Comparison of ENCODE assay signal across 1 cellular context in genomic region chr3:53890726-53891499, GRCh38.
TF ChIP-seq lines count a peak whose summit lies in the region.

No MANE protein-coding gene starts in this region.

TF ChIP-seq in GM12878, 131 proteins besides CTCF, POLR2A, EP300 and RAD21 (continued from another document):
- TF ChIP-seq RELB (IDR thresholded peaks at IDR 0.05; ENCODE audit: low read depth) (no peak), HCFC1 (IDR thresholded peaks at IDR 0.05; ENCODE audit: low read length) (no peak), TAF1 (IDR thresholded peaks at IDR 0.05; ENCODE audit: borderline replicate concordance, low read depth, low read length) (no peak), POU2F2 (IDR thresholded peaks at IDR 0.05; ENCODE audit: borderline replicate concordance, low read depth, low read length) (no peak), CREB1 (IDR thresholded peaks at IDR 0.05; ENCODE audit: low read depth) (peak; percentile 63; the same call in 1 of the 2 replicates), IRF3 (IDR thresholded peaks at IDR 0.05) (no peak), IKZF2 (IDR thresholded peaks at IDR 0.05) (peak; percentile 25 to 33; a peak in 2 of 4 replicates), BCL11A (IDR thresholded peaks at IDR 0.05; ENCODE audit: low read depth, low read length) (no peak), PRDM15 (CRISPR knock-in tag; IDR thresholded peaks at IDR 0.05) (no peak), IKZF1 (conservative IDR thresholded peaks at IDR 0.05) (peak; percentile 11; the same call in 1 of the 2 replicates), POLR2AphosphoS2 (IDR thresholded peaks at IDR 0.05; ENCODE audit: low read depth, low read length) (no peak), ZBTB40 (IDR thresholded peaks at IDR 0.05; ENCODE audit: borderline replicate concordance) (no peak), SIN3A (IDR thresholded peaks at IDR 0.05; ENCODE audit: low read depth, low read length) (no peak), DPF2 (IDR thresholded peaks at IDR 0.05) (0 out of 2 replicates have a peak, but pooled peaks have one; percentile 12), PKNOX1 (IDR thresholded peaks at IDR 0.05) (no peak), NBN (IDR thresholded peaks at IDR 0.05) (no peak), KLF5 (IDR thresholded peaks at IDR 0.05; ENCODE audit: partially characterized antibody) (no peak), NFIC (IDR thresholded peaks at IDR 0.05; ENCODE audit: low read depth, low read length) (no peak)
